Comparison of ENCODE assay signal across 1 cellular context in genomic region chr5:168165221-168165965, GRCh38.
A peak's percentile ranks its signal among the peaks of the same experiment; 100 is the strongest.
TF ChIP-seq lines count a peak whose summit lies in the region.

No MANE protein-coding gene starts in this region.

TF ChIP-seq in WTC11, 78 proteins besides CTCF, POLR2A, EP300 and RAD21 (continued from another document):
- no peak for TF ChIP-seq ZNF425 (CRISPR knock-in tag; conservative IDR thresholded peaks at IDR 0.05)
- TF ChIP-seq NFE2L1 (CRISPR knock-in tag; IDR thresholded peaks at IDR 0.05) = no peak
- no peak for TF ChIP-seq ZNF423 (CRISPR knock-in tag; IDR thresholded peaks at IDR 0.05)
- TF ChIP-seq MAX (CRISPR knock-in tag; IDR thresholded peaks at IDR 0.05) = no peak
- no peak for TF ChIP-seq NFYB (CRISPR knock-in tag; conservative IDR thresholded peaks at IDR 0.05; ENCODE audit: low read depth)
- TF ChIP-seq TEAD1 (CRISPR knock-in tag; IDR thresholded peaks at IDR 0.05) = peak; percentile 52; the same call in 1 of the 2 replicates
- no peak for TF ChIP-seq JUN (CRISPR knock-in tag; IDR thresholded peaks at IDR 0.05)
- TF ChIP-seq HMGA2 (CRISPR knock-in tag; IDR thresholded peaks at IDR 0.05) = no peak
- 0 out of 2 replicates have a peak, but pooled peaks have one; percentile 28 for TF ChIP-seq ETV6 (CRISPR knock-in tag; IDR thresholded peaks at IDR 0.05)
